12 cellular contexts compared by ENCODE assay signal in genomic region chr11:14041040-14041439, GRCh38.
DNase-seq lines count a peak whose midpoint lies in the region; ATAC-seq, FAIRE-seq and TF ChIP-seq lines count a peak whose summit lies in the region.
"Had no signal": no experiment of that assay in that cellular context is flagged by ENCODE, and none has a peak within 500 bp of the region (broad histone marks: within the 10 kb centered on the region; RNA-seq: fewer than 3 reads in every experiment).

No MANE protein-coding gene starts in this region.

- H3K9ac ChIP-seq in neural progenitor cell, result no peak overlapping the region

- H3F3A ChIP-seq in neural progenitor cell (ENCODE audit: low read depth), result no peaks in the 10 kb centered on the region

- H3K27ac Mint-ChIP-seq in chondrocyte (ENCODE audit: unreplicated experiment) (no peak overlapping the region), neural progenitor cell (no peak overlapping the region)

- peaks cover 6% of the 10 kb centered on the region for H3K9me3 Mint-ChIP-seq in chondrocyte (ENCODE audit: low read depth)
- no peaks in the 10 kb centered on the region for H3K9me3 Mint-ChIP-seq in neural progenitor cell

- H3K36me3 Mint-ChIP-seq in chondrocyte (ENCODE audit: low read depth) (no peaks in the 10 kb centered on the region), neural progenitor cell (no peaks in the 10 kb centered on the region)

- H3K9me3 ChIP-seq in neural progenitor cell (ENCODE audit: low read depth), result no peaks in the 10 kb centered on the region
- H3K9me3 ChIP-seq: gastrocnemius medialis had no signal

- no peak for FAIRE-seq in frontal cortex (lab: Jason Lieb, UNC)

- H2AFZ ChIP-seq in neural progenitor cell (replicated peaks), result no peak overlapping the region

- H3K27me3 Mint-ChIP-seq in chondrocyte (ENCODE audit: low read depth) (peaks cover 4% of the 10 kb centered on the region), neural progenitor cell (ENCODE audit: insufficient read depth, low read depth) (no peaks in the 10 kb centered on the region)

- peaks cover 5% of the 10 kb centered on the region for H3K4me1 ChIP-seq in neural progenitor cell
- H3K4me1 ChIP-seq: gastrocnemius medialis had no signal

- H3K79me2 ChIP-seq in neural progenitor cell (ENCODE audit: low read depth), result no peaks in the 10 kb centered on the region

- no peak for ATAC-seq in HG02759 (IDR thresholded peaks at IDR 0.05; ENCODE audit: unreplicated experiment)
- ATAC-seq: gastrocnemius medialis had no signal

- no peaks in the 10 kb centered on the region for H3K4me1 Mint-ChIP-seq in chondrocyte (ENCODE audit: low read depth)
- no peaks in the 10 kb centered on the region for H3K4me1 Mint-ChIP-seq in neural progenitor cell

- peak; percentile 19 for DNase-seq in DMS 273 (lab: John Stamatoyannopoulos, UW; ENCODE audit: unreplicated experiment)
- DNase-seq in DMS 273 treated with DMSO at 0.1 percent for 48 hours (lab: John Stamatoyannopoulos, UW), result no peak
- no peak for DNase-seq in LNCaP clone FGC (ENCODE audit: low read depth)
- DNase-seq in chondrocyte (ENCODE audit: low spot score), result no peak
- DNase-seq in neural progenitor cell (ENCODE audit: low spot score), result peak; percentile 26
- no peak for DNase-seq in frontal cortex (ENCODE audit: low spot score in 2 of 2)
- DNase-seq in caudate nucleus (lab: John Stamatoyannopoulos, UW), result no peak
- DNase-seq: 8988T, activated T-cell treated with anti-CD3 and anti-CD28 coated beads for 4 hours, gastrocnemius medialis, T-helper 9 cell had no signal

- no peak overlapping the region for H3K4me2 ChIP-seq in neural progenitor cell

- H3K4me3 ChIP-seq in LNCaP clone FGC (ENCODE audit: low read depth, low read length) (no peak overlapping the region), neural progenitor cell (no peak overlapping the region)
- H3K4me3 ChIP-seq: gastrocnemius medialis had no signal

- H3K27ac ChIP-seq in neural progenitor cell (no peak overlapping the region), caudate nucleus (ENCODE audit: low read depth, low read length) (no peak overlapping the region)
- H3K27ac ChIP-seq: gastrocnemius medialis had no signal

- no peaks in the 10 kb centered on the region for H3K27me3 ChIP-seq in neural progenitor cell
- H3K27me3 ChIP-seq: gastrocnemius medialis had no signal

- H3K4me3 Mint-ChIP-seq in chondrocyte (ENCODE audit: unreplicated experiment) (no peak overlapping the region), neural progenitor cell (no peak overlapping the region)

- TF ChIP-seq CTCF in LNCaP clone FGC (IDR thresholded peaks at IDR 0.05; ENCODE audit: control insufficient read depth, extremely low read depth, insufficient read depth) (peak; percentile 65), chondrocyte (IDR thresholded peaks at IDR 0.05) (peak; percentile 23), neural progenitor cell (IDR thresholded peaks at IDR 0.05) (peak; percentile 42)

- H3K36me3 ChIP-seq in neural progenitor cell, result no peaks in the 10 kb centered on the region
- H3K36me3 ChIP-seq: gastrocnemius medialis had no signal

- no peaks in the 10 kb centered on the region for H4K20me1 ChIP-seq in neural progenitor cell (ENCODE audit: low read depth)

Comparison
In these comparisons a context has a peak if more than half of its experiments do, and no peak if none do; other contexts are left out.
1. DNase-seq: peak in DMS 273 (single experiment) and neural progenitor cell (single experiment); none in DMS 273 treated with DMSO at 0.1 percent for 48 hours (single experiment), LNCaP clone FGC (single experiment), chondrocyte (single experiment), frontal cortex (0 of 2) and caudate nucleus (0 of 61).
2. Peak in every context shown above with its lines, with median percentiles within 50 percentile points of each other: CTCF ChIP-seq.